27 cellular contexts compared by ENCODE assay signal in genomic region chr1:59199147-59199546, GRCh38.
"Had no signal": no experiment of that assay in that cellular context is flagged by ENCODE, and none has a peak within 500 bp of the region (broad histone marks: within the 10 kb centered on the region; RNA-seq: fewer than 3 reads in every experiment).

No MANE protein-coding gene starts in this region.

- DNase-seq: activated CD4-positive, alpha-beta memory T cell treated with anti-CD3 and anti-CD28 coated beads, Interleukin-2, amount 10 ng/mL, durations not matched to agents 7 days and 5 days; activated CD4-positive, alpha-beta T cell treated with anti-CD3 and anti-CD28 coated beads for 1 hour; activated CD4-positive, alpha-beta T cell treated with anti-CD3 and anti-CD28 coated beads for 48 hours; activated CD4-positive, CD25-positive, alpha-beta regulatory T cell; activated CD8-positive, alpha-beta memory T cell treated with anti-CD3 and anti-CD28 coated beads for 24 hours; activated CD8-positive, alpha-beta memory T cell treated with anti-CD3 and anti-CD28 coated beads, Interleukin-2, amount 10 ng/mL, durations not matched to agents 7 days and 5 days; activated CD8-positive, alpha-beta memory T cell treated with anti-CD3 and anti-CD28 coated beads, Interleukin-2, amount 50 U/mL, for 48 hours; activated effector memory CD4-positive, alpha-beta T cell treated with Interleukin-2 at 50 U/mL for 16 hours; activated naive CD4-positive, alpha-beta T cell treated with anti-CD3 and anti-CD28 coated beads, Interleukin-2, amount 50 U/mL, for 16 hours; activated naive CD8-positive, alpha-beta T cell treated with anti-CD3 and anti-CD28 coated beads for 36 hours; activated T-cell treated with anti-CD3 and anti-CD28 coated beads, Interleukin-2, amount 50 U/mL, for 48 hours; amniotic stem cell; Kasumi-1; NCI-H1092; NCI-H1436 treated with DMSO at 0.1 percent for 48 hours; NCI-H187 treated with DMSO at 0.1 percent for 48 hours; NCI-H2171; NCI-H226; NCI-H524 treated with DMSO at 0.1 percent for 48 hours; SJCRH30; T1000; WERI-Rb-1 had no signal

- H3K36me3 ChIP-seq: ascending aorta, cardiac muscle cell, MG63, SJCRH30, WERI-Rb-1 had no signal

- H3K4me3 ChIP-seq: ascending aorta, cardiac muscle cell, MG63, SJCRH30, SK-N-MC had no signal

- H3K27me3 ChIP-seq: ascending aorta, cardiac muscle cell, MG63, SJCRH30 had no signal

- H3K4me1 ChIP-seq: SJCRH30 had no signal

- H3K27ac ChIP-seq: cardiac muscle cell, SJCRH30, SK-N-MC, WERI-Rb-1 had no signal

- H3K27ac Mint-ChIP-seq: activated CD4-positive, alpha-beta memory T cell treated with anti-CD3 and anti-CD28 coated beads, Interleukin-2, amount 10 ng/mL, durations not matched to agents 7 days and 5 days; activated CD8-positive, alpha-beta memory T cell treated with anti-CD3 and anti-CD28 coated beads, Interleukin-2, amount 10 ng/mL, durations not matched to agents 7 days and 5 days; activated naive CD8-positive, alpha-beta T cell treated with anti-CD3 and anti-CD28 coated beads for 36 hours had no signal

- H3K9me3 Mint-ChIP-seq: central memory CD8-positive, alpha-beta T cell had no signal

- H3K4me3 Mint-ChIP-seq: activated CD4-positive, alpha-beta memory T cell treated with anti-CD3 and anti-CD28 coated beads, Interleukin-2, amount 10 ng/mL, durations not matched to agents 7 days and 5 days; activated CD8-positive, alpha-beta memory T cell treated with anti-CD3 and anti-CD28 coated beads, Interleukin-2, amount 10 ng/mL, durations not matched to agents 7 days and 5 days; activated naive CD8-positive, alpha-beta T cell treated with anti-CD3 and anti-CD28 coated beads for 36 hours; central memory CD8-positive, alpha-beta T cell had no signal

- H3K4me1 Mint-ChIP-seq: activated CD4-positive, alpha-beta memory T cell treated with anti-CD3 and anti-CD28 coated beads, Interleukin-2, amount 10 ng/mL, durations not matched to agents 7 days and 5 days; activated CD8-positive, alpha-beta memory T cell treated with anti-CD3 and anti-CD28 coated beads, Interleukin-2, amount 10 ng/mL, durations not matched to agents 7 days and 5 days; activated naive CD8-positive, alpha-beta T cell treated with anti-CD3 and anti-CD28 coated beads for 36 hours; central memory CD8-positive, alpha-beta T cell had no signal

- H3K9me3 ChIP-seq: MG63 had no signal

- H3K27me3 Mint-ChIP-seq: activated CD8-positive, alpha-beta memory T cell treated with anti-CD3 and anti-CD28 coated beads, Interleukin-2, amount 10 ng/mL, durations not matched to agents 7 days and 5 days; activated naive CD8-positive, alpha-beta T cell treated with anti-CD3 and anti-CD28 coated beads for 36 hours had no signal

- H3K36me3 Mint-ChIP-seq: activated CD8-positive, alpha-beta memory T cell treated with anti-CD3 and anti-CD28 coated beads, Interleukin-2, amount 10 ng/mL, durations not matched to agents 7 days and 5 days; activated naive CD8-positive, alpha-beta T cell treated with anti-CD3 and anti-CD28 coated beads for 36 hours had no signal
